In genomic region chr18:58077329-58077728, GRCh38 we compare ENCODE assay signal across 27 cellular contexts.
"Had no signal": no experiment of that assay in that cellular context is flagged by ENCODE, and none has a peak within 500 bp of the region (broad histone marks: within the 10 kb centered on the region; RNA-seq: fewer than 3 reads in every experiment).

No MANE protein-coding gene starts in this region.

- H3K4me2 ChIP-seq: hepatocyte had no signal

- H3K36me3 ChIP-seq: left ventricle myocardium inferior, ovary, right atrium auricular region, stomach, thyroid gland, transverse colon, upper lobe of left lung, vagina had no signal

- FAIRE-seq: keratinocyte had no signal

- H3K4me1 ChIP-seq: left ventricle myocardium inferior, psoas muscle, right atrium auricular region, testis, vagina had no signal

- H2AFZ ChIP-seq: hepatocyte had no signal

- H3K27ac ChIP-seq: hepatocyte, left ventricle myocardium inferior, ovary, psoas muscle, right atrium auricular region, skin epidermis, testis, thyroid gland, upper lobe of left lung, vagina had no signal

- DNase-seq: kidney glomerular epithelial cell; left colon; left ventricle myocardium inferior; mesendoderm; naive thymus-derived CD4-positive, alpha-beta T cell; ovary; posterior cingulate gyrus; psoas muscle; stimulated activated CD4-positive, alpha-beta T cell treated with anti-CD3 and anti-CD28 coated beads, Interleukin-12 subunit alpha, Interleukin-12 subunit beta, amount 100 ng/mL, for 4 hours; stimulated activated CD4-positive, alpha-beta T cell treated with anti-CD3 and anti-CD28 coated beads, Interleukin-15, amount 100 ng/mL, for 24 hours; stimulated activated CD4-positive, alpha-beta T cell treated with anti-CD3 and anti-CD28 coated beads, Interleukin-2, amount 100 ng/mL, for 24 hours; stimulated activated CD4-positive, alpha-beta T cell treated with anti-CD3 and anti-CD28 coated beads, Interleukin-4, amount 100 ng/mL, for 1 hour; stimulated activated naive B cell treated with anti-CD40 and anti-IgM and Interleukin-4, amounts not matched to agents 10 μg/mL and 1 μg/mL and 100 μg/mL, for 72 hours; stimulated activated naive CD8-positive, alpha-beta T cell treated with anti-CD3 and anti-CD28 coated beads, Interleukin-15, Interleukin-2, amounts not matched to agents 100 U/mL and 50 U/mL, for 24 hours; stomach; testis; thyroid gland; transverse colon; upper lobe of left lung had no signal

- ATAC-seq: left colon; naive thymus-derived CD4-positive, alpha-beta T cell; natural killer cell treated with Interleukin-12 subunit alpha and Interleukin-12 subunit beta and Interleukin-15 and Interleukin-18, amount 100 ng/mL, for 72 hours; psoas muscle; sciatic nerve; stimulated activated naive B cell treated with anti-CD40 and anti-IgM and Interleukin-4, amounts not matched to agents 10 μg/mL and 1 μg/mL and 100 μg/mL, for 72 hours; stimulated activated naive CD8-positive, alpha-beta T cell treated with anti-CD3 and anti-CD28 coated beads, Interleukin-15, Interleukin-2, amounts not matched to agents 100 U/mL and 50 U/mL, for 24 hours had no signal

- H3K9me3 ChIP-seq: left ventricle myocardium inferior, ovary, psoas muscle, right atrium auricular region, stomach, testis, thyroid gland, transverse colon, upper lobe of left lung, vagina had no signal

- H3K4me3 ChIP-seq: hepatocyte, left ventricle myocardium inferior, lung, ovary, psoas muscle, right atrium auricular region, skin epidermis, stomach, testis, thyroid gland, transverse colon, upper lobe of left lung, vagina had no signal

- H3K27me3 ChIP-seq: hepatocyte, ovary, right atrium auricular region, stomach, testis, thyroid gland, transverse colon, upper lobe of left lung, vagina had no signal
